In genomic region chr4:86595426-86595805, GRCh38 we compare ENCODE assay signal across 8 cellular contexts. TPM values are rescaled to one million over a fixed set of nuclear protein-coding genes. Genes with fewer than 3 reads are reported as not detected.
DNase-seq lines count a peak whose midpoint lies in the region; ATAC-seq and TF ChIP-seq lines count a peak whose summit lies in the region.

No MANE protein-coding gene starts in this region.

- ATAC-seq in HG03135 (IDR thresholded peaks at IDR 0.05; ENCODE audit: unreplicated experiment) = no peak

- H3K4me1 ChIP-seq in SK-N-SH (ENCODE audit: control insufficient read depth in 1 of 2, insufficient read depth in 2 of 2, low read depth in 1 of 2, low read length in 1 of 2) = peaks cover 9 to 15% of the 10 kb centered on the region in 2 experiments

- CTCF ChIA-PET in SK-N-SH (lab: Yijun Ruan, JAX) = interaction anchor here (0.8 to 4.0 kb wide), 7 partner anchors 12 to 504 kb away, joined by 3 to 18 read pairs (median 4); no protein-coding TSS in a partner anchor

- peak overlapping the region; percentile 74 for H3K4me2 ChIP-seq in SK-N-SH

- peaks cover 3% of the 10 kb centered on the region; the same call in 1 of the 2 replicates for H4K20me1 ChIP-seq in SK-N-SH (ENCODE audit: insufficient read depth)

- POLR2A ChIA-PET in SK-N-SH (lab: Yijun Ruan, JAX) = no interaction called here

- no peaks in the 10 kb centered on the region for H3K27me3 ChIP-seq in SK-N-SH (ENCODE audit: insufficient read depth)

- H3F3A ChIP-seq in SK-N-SH (replicated peaks; ENCODE audit: insufficient read depth) = peaks cover 33% of the 10 kb centered on the region

- peaks cover 37% of the 10 kb centered on the region for H3K79me2 ChIP-seq in SK-N-SH (ENCODE audit: insufficient read depth)

- H3K27ac ChIP-seq in SK-N-SH (ENCODE audit: low read depth in 2 of 2, low read length in 1 of 2) = peak overlapping the region; percentile 72 to 85

- H2AFZ ChIP-seq in SK-N-SH (ENCODE audit: low read depth) = peak overlapping the region; percentile 93

- peak overlapping the region; percentile 71 for H3K9ac ChIP-seq in SK-N-SH

- no peak for TF ChIP-seq RAD21 in SK-N-SH (IDR thresholded peaks at IDR 0.05; ENCODE audit: low read length)

- 9% methylated on average over 9 of the region's 9 CpGs for WGBS in SK-N-SH (ENCODE audit: low lambda C conversion rate)

- H3K4me3 ChIP-seq in SK-N-SH (ENCODE audit: low read depth in 2 of 2, low read length in 1 of 2) = peak overlapping the region; percentile 72 to 77

- no peaks in the 10 kb centered on the region for H3K9me2 ChIP-seq in SK-N-SH

- no peak for TF ChIP-seq POLR2A in erythroblast (IDR thresholded peaks at IDR 0.05; ENCODE audit: low read length)

- no peaks in the 10 kb centered on the region for H3K9me3 ChIP-seq in SK-N-SH

- DNase-seq in NCI-H2107 treated with DMSO at 0.1 percent for 48 hours (lab: John Stamatoyannopoulos, UW; ENCODE audit: unreplicated experiment) (peak; percentile 44), NCI-H2107 (lab: John Stamatoyannopoulos, UW) (no peak), SK-N-SH (peak; percentile 12), erythroblast (lab: John Stamatoyannopoulos, UW) (peak; percentile 52 to 57), occipital lobe (lab: John Stamatoyannopoulos, UW) (peak; percentile 4), AML-193 (lab: John Stamatoyannopoulos, UW) (no peak), HuH-7 (ENCODE audit: low spot score) (no peak)

- H3K36me3 ChIP-seq in SK-N-SH (replicated peaks in 1 of 2; ENCODE audit: control insufficient read depth in 1 of 2, insufficient read depth in 2 of 2, low read length in 1 of 2) = no peaks in the 10 kb centered on the region

- TF ChIP-seq CTCF in SK-N-SH (IDR thresholded peaks at IDR 0.05) = no peak

- no peak for TF ChIP-seq EP300 in SK-N-SH (IDR thresholded peaks at IDR 0.05; ENCODE audit: borderline replicate concordance in 1 of 2, low read depth in 1 of 2, low read length in 1 of 2)

TF ChIP-seq in SK-N-SH, 30 proteins besides CTCF, POLR2A, EP300 and RAD21:
- 0 out of 2 replicates have a peak, but pooled peaks have one; percentile 5 for TF ChIP-seq MXI1 (IDR thresholded peaks at IDR 0.05; ENCODE audit: low read depth, low read length)
- no peak for TF ChIP-seq ELF1 (IDR thresholded peaks at IDR 0.05)
- no peak for TF ChIP-seq GATA2 (CRISPR knock-in tag; IDR thresholded peaks at IDR 0.05)
TF ChIP-seq in SK-N-SH: peak in this region for 1.

RNA-seq across cellular contexts. Expression of gene PTPN13, which starts 1.3 kb away (rescaled TPM):
- polyA plus RNA-seq in SK-N-SH (2012; rRNA removed) = 5.5 and 7.0 TPM in 2 replicates
- polyA plus RNA-seq in SK-N-SH (2012; cell fraction: cytosol; rRNA removed) = 8.7 and 8.9 TPM in 2 replicates
- polyA plus RNA-seq in SK-N-SH (2012; cell fraction: nucleus; rRNA removed) = 5.4 and 11.4 TPM in 2 replicates
- 136 TPM for total RNA-seq in occipital lobe

Comparison
In these comparisons a context has a peak if more than half of its experiments do, and no peak if none do; other contexts are left out.
1. DNase-seq: peak in NCI-H2107 treated with DMSO at 0.1 percent for 48 hours (single experiment), SK-N-SH (single experiment), erythroblast (2 of 2) and occipital lobe (single experiment); none in NCI-H2107 (single experiment), AML-193 (0 of 2) and HuH-7 (single experiment).